Comparison of ENCODE assay signal across 15 cellular contexts in the genomic region with DNA sequence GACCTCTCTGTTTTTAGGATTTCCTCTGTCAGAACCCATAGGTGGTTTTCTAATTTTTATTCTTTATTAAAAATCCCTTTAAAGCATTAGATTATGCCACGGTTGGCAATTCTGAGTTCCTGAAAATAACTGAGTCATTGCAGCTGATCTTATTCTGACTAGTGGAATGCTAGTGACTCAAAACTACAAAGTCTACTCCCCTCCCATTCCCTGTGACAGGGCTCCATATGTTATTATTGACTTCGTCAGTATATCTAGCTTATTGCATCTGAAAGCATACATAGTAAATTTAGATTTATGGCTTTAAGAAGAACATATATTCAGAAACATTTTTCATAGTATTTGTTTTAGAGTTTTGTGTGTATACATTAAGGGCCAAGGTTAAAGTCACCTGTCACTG. TPM values are rescaled to one million over a fixed set of nuclear protein-coding genes. Genes with fewer than 3 reads are reported as not detected.
DNase-seq lines count a peak whose midpoint lies in the region; ATAC-seq and TF ChIP-seq lines count a peak whose summit lies in the region.
"Had no signal": no experiment of that assay in that cellular context is flagged by ENCODE, and none has a peak within 500 bp of the region (broad histone marks: within the 10 kb centered on the region; RNA-seq: fewer than 3 reads in every experiment).

No MANE protein-coding gene starts in this region.

- peaks cover 2% of the 10 kb centered on the region for H3K9me3 ChIP-seq in RWPE2 (ENCODE audit: severe bottlenecking)
- H3K9me3 ChIP-seq: right lobe of liver had no signal

- no peaks in the 10 kb centered on the region for H3K27me3 Mint-ChIP-seq in activated naive CD8-positive, alpha-beta T cell treated with anti-CD3 and anti-CD28 coated beads for 36 hours

- no peak overlapping the region for H3K27ac Mint-ChIP-seq in activated naive CD8-positive, alpha-beta T cell treated with anti-CD3 and anti-CD28 coated beads for 36 hours

- no peak overlapping the region for H3K4me3 Mint-ChIP-seq in activated naive CD8-positive, alpha-beta T cell treated with anti-CD3 and anti-CD28 coated beads for 36 hours

- ATAC-seq in RWPE2 (ENCODE audit: low read depth) (peak; percentile 88), HG03139 (IDR thresholded peaks at IDR 0.05; ENCODE audit: unreplicated experiment) (no peak)

- H3K4me1 Mint-ChIP-seq in activated naive CD8-positive, alpha-beta T cell treated with anti-CD3 and anti-CD28 coated beads for 36 hours: peaks cover 16% of the 10 kb centered on the region

- H3K27ac ChIP-seq in RWPE2 (ENCODE audit: poor library complexity, severe bottlenecking): peak overlapping the region; percentile 66
- H3K27ac ChIP-seq: dorsolateral prefrontal cortex, right lobe of liver, SK-N-MC had no signal

- H3K9me3 Mint-ChIP-seq in activated naive CD8-positive, alpha-beta T cell treated with anti-CD3 and anti-CD28 coated beads for 36 hours: peaks cover 12% of the 10 kb centered on the region

- no peaks in the 10 kb centered on the region for H3K27me3 ChIP-seq in RWPE2 (ENCODE audit: insufficient read depth, poor library complexity, severe bottlenecking)
- H3K27me3 ChIP-seq: dorsolateral prefrontal cortex, right lobe of liver had no signal

- H3K36me3 Mint-ChIP-seq in activated naive CD8-positive, alpha-beta T cell treated with anti-CD3 and anti-CD28 coated beads for 36 hours: peaks cover 31% of the 10 kb centered on the region

- DNase-seq in GM03348 (ENCODE audit: low spot score): peak; percentile 80
- no peak for DNase-seq in RWPE2 (ENCODE audit: low spot score)
- peak; percentile 53 for DNase-seq in fibroblast of gingiva (ENCODE audit: low read depth)
- DNase-seq in skeletal muscle cell (ENCODE audit: low read depth): peak; percentile 39
- no peak for DNase-seq in activated naive CD8-positive, alpha-beta T cell treated with anti-CD3 and anti-CD28 coated beads for 36 hours
- no peak for DNase-seq in nucleus accumbens (lab: John Stamatoyannopoulos, UW)
- no peak for DNase-seq in ecto neural progenitor cell (ENCODE audit: low spot score)
- DNase-seq: activated CD4-positive, alpha-beta T cell treated with anti-CD3 and anti-CD28 coated beads, Interleukin-2, amount 50 U/mL, for 1 hour; activated gamma-delta T cell treated with Interleukin-2 at 50 U/mL for 16 hours; dorsolateral prefrontal cortex; NCI-H1092 treated with DMSO at 0.1 percent for 48 hours; NCI-H69; right lobe of liver had no signal

- no peak for TF ChIP-seq CTCF in RWPE2 (IDR thresholded peaks at IDR 0.05; ENCODE audit: poor library complexity, severe bottlenecking)

- H3K4me1 ChIP-seq in RWPE2 (ENCODE audit: insufficient read depth, poor library complexity, severe bottlenecking): peaks cover 39% of the 10 kb centered on the region
- H3K4me1 ChIP-seq: right lobe of liver had no signal

- H3K4me3 ChIP-seq in RWPE2 (ENCODE audit: severe bottlenecking) (no peak overlapping the region), skeletal muscle cell (ENCODE audit: low read depth, low read length) (no peak overlapping the region)
- H3K4me3 ChIP-seq: dorsolateral prefrontal cortex, right lobe of liver, SK-N-MC had no signal

- peaks cover 3% of the 10 kb centered on the region for H3K36me3 ChIP-seq in RWPE2 (ENCODE audit: low read depth)
- H3K36me3 ChIP-seq: right lobe of liver had no signal

RNA-seq across cellular contexts. Expression of gene HERC3, which starts 38.5 kb away (rescaled TPM):
- 10 to 100 TPM; 39.4 to 42.6 TPM for total RNA-seq in activated naive CD8-positive, alpha-beta T cell treated with anti-CD3 and anti-CD28 coated beads for 36 hours

Comparison
In these comparisons a context has a peak if more than half of its experiments do, and no peak if none do; other contexts are left out.
1. DNase-seq: peak in GM03348 (single experiment), fibroblast of gingiva (single experiment) and skeletal muscle cell (single experiment); none in RWPE2 (single experiment), activated naive CD8-positive, alpha-beta T cell treated with anti-CD3 and anti-CD28 coated beads for 36 hours (single experiment), nucleus accumbens (0 of 56) and ecto neural progenitor cell (single experiment).